ENCODE assay signal across 8 cellular contexts in the genomic region with DNA sequence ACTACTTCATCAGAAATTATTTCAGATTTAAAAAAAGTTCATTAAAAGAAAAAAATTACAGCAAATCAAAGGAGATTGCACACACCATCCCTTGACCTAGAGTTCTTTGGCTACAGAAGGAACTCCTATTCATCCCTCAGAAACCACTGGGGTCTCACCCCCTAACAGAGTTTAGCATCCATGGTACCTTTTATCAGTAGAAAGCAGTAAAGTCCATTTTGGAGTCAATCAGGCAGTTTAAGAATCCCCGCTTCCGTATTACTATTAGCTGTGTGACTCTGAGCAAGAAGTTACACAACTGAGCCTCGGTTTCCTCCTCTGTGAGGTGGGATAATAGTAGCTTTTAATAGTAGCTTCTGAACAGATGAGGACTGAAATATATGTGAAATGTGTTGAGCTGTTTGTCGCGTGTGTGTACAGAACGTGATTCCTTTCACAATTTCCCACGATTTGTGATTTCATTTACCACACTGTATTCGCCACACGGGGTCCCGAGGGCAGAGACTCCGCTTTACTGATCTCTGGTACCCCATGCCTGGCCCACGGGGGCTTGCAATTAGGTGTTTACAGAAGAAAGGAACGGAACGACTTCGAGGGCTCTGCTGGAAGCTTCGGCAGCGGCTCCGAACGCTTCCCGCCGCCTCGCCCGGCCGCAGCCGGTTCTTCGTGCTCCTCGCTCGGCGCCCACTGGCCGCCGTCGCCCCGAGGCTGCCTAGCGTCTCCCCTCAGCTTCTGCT.
DNase-seq lines count a peak whose midpoint lies in the region; ATAC-seq and TF ChIP-seq lines count a peak whose summit lies in the region.

No MANE protein-coding gene starts in this region.

- H3K27ac Mint-ChIP-seq in activated naive CD4-positive, alpha-beta T cell treated with anti-CD3 and anti-CD28 coated beads for 36 hours, result no peak overlapping the region

- H4K20me1 ChIP-seq in Karpas-422 (ENCODE audit: insufficient read depth, low read depth, low read length), result no peaks in the 10 kb centered on the region

- peak overlapping the region; percentile 71 for H3K4me2 ChIP-seq in Karpas-422 (ENCODE audit: low read depth, low read length, poor library complexity, severe bottlenecking)

- intact Hi-C loops in activated naive CD4-positive, alpha-beta T cell treated with anti-CD3 and anti-CD28 coated beads for 36 hours (cut with micrococcal nuclease), result loop anchor here (5.0 kb wide), 3 partner anchors 123 to 337 kb away; a partner anchor contains a TSS
- intact Hi-C loops in heart right ventricle (cut with DNase I), result loop anchor here in 9 of 10 donors (2.0 to 10.0 kb wide), 10 partner anchors 72 to 857 kb away; a partner anchor contains a TSS

- H3K79me2 ChIP-seq in Karpas-422 (ENCODE audit: low read length), result no peaks in the 10 kb centered on the region

- CTCF ChIA-PET in activated naive CD4-positive, alpha-beta T cell treated with anti-CD3 and anti-CD28 coated beads for 36 hours (lab: Charles Lee), result interaction anchor here (1.0 to 2.6 kb wide), 4 partner anchors 12 to 160 kb away, joined by 3 to 14 read pairs (median 5); no protein-coding TSS in a partner anchor

- H3K4me3 ChIP-seq in GM06990 (replicated peaks; ENCODE audit: low read depth, low read length), result peak overlapping the region; percentile 51
- peak overlapping the region; percentile 60; the same call in 1 of the 2 replicates for H3K4me3 ChIP-seq in Karpas-422 (ENCODE audit: low read length)
- peak overlapping the region; percentile 58 to 91 (median 70) for H3K4me3 ChIP-seq in heart right ventricle
- H3K4me3 ChIP-seq in retinal pigment epithelial cell (ENCODE audit: low read length), result peak overlapping the region; percentile 64

- H3K9me2 ChIP-seq in Karpas-422 (replicated peaks; ENCODE audit: insufficient read depth, low read length), result no peaks in the 10 kb centered on the region

- no peak overlapping the region for H2AFZ ChIP-seq in Karpas-422 (ENCODE audit: low read length)

- peak overlapping the region; percentile 67 for H3K4me3 Mint-ChIP-seq in activated naive CD4-positive, alpha-beta T cell treated with anti-CD3 and anti-CD28 coated beads for 36 hours

- peak in 5 of 8 donors; percentile 1 to 14 (median 4) for ATAC-seq in heart right ventricle

- H3K27me3 Mint-ChIP-seq in activated naive CD4-positive, alpha-beta T cell treated with anti-CD3 and anti-CD28 coated beads for 36 hours (ENCODE audit: low read depth), result peaks cover 31% of the 10 kb centered on the region

- H3K4me1 Mint-ChIP-seq in activated naive CD4-positive, alpha-beta T cell treated with anti-CD3 and anti-CD28 coated beads for 36 hours (ENCODE audit: low read depth), result peaks cover 12% of the 10 kb centered on the region

- H3K9me3 ChIP-seq in Karpas-422 (ENCODE audit: low read length), result no peaks in the 10 kb centered on the region
- H3K9me3 ChIP-seq in heart right ventricle, result no peaks in the 10 kb centered on the region

- no peaks in the 10 kb centered on the region for H3K9me3 Mint-ChIP-seq in activated naive CD4-positive, alpha-beta T cell treated with anti-CD3 and anti-CD28 coated beads for 36 hours

- DNase-seq in GM06990 (ENCODE audit: extremely low read depth, insufficient read length) (peak; percentile 15), Karpas-422 (no peak), heart right ventricle (no peak), retinal pigment epithelial cell (ENCODE audit: low read depth) (no peak), HK-2 (ENCODE audit: unreplicated experiment) (no peak), NCI-H1930 (lab: John Stamatoyannopoulos, UW) (no peak), AML-193 (lab: John Stamatoyannopoulos, UW) (no peak)
- peak; percentile 14 for DNase-seq in activated naive CD4-positive, alpha-beta T cell treated with anti-CD3 and anti-CD28 coated beads for 36 hours

- H3K36me3 Mint-ChIP-seq in activated naive CD4-positive, alpha-beta T cell treated with anti-CD3 and anti-CD28 coated beads for 36 hours (ENCODE audit: low read depth), result no peaks in the 10 kb centered on the region

- 0 out of 2 replicates have a peak overlapping the region, but pooled peaks have one; percentile 44 for H3K9ac ChIP-seq in Karpas-422 (ENCODE audit: low read length)

- H3K27ac ChIP-seq in Karpas-422 (ENCODE audit: low read length) (no peak overlapping the region), heart right ventricle (peak overlapping the region; percentile 72 to 92 (median 88))

- H3K36me3 ChIP-seq in GM06990 (ENCODE audit: control insufficient read depth, insufficient read depth, low read length) (no peaks in the 10 kb centered on the region), Karpas-422 (ENCODE audit: insufficient read depth, low read length) (no peaks in the 10 kb centered on the region), heart right ventricle (no peaks in the 10 kb centered on the region)

- WGBS in heart right ventricle, 2 donors, result 9% methylated on average over 34 of the region's 34 CpGs

- TF ChIP-seq CTCF in GM06990 (IDR thresholded peaks at IDR 0.05; ENCODE audit: insufficient read depth, low read length, poor library complexity, severe bottlenecking) (no peak), heart right ventricle (IDR thresholded peaks at IDR 0.05) (no peak), retinal pigment epithelial cell (conservative IDR thresholded peaks at IDR 0.05; ENCODE audit: low read depth, low read length) (peak; percentile 1)

- peaks cover 1% of the 10 kb centered on the region for H3K27me3 ChIP-seq in GM06990 (replicated peaks; ENCODE audit: control insufficient read depth, insufficient read depth, low read length)
- H3K27me3 ChIP-seq in Karpas-422 (ENCODE audit: low read length), result no peaks in the 10 kb centered on the region
- H3K27me3 ChIP-seq in heart right ventricle, result peaks cover 0 to 49% (median 0%) of the 10 kb centered on the region in 7 donors

- H3K4me1 ChIP-seq in Karpas-422 (ENCODE audit: low read length) (peaks cover 21% of the 10 kb centered on the region), heart right ventricle (peaks cover 0 to 40% (median 17%) of the 10 kb centered on the region in 9 donors)

Comparison
In these comparisons a context has a peak if more than half of its experiments do, and no peak if none do; other contexts are left out.
1. DNase-seq: peak in GM06990 (single experiment) and activated naive CD4-positive, alpha-beta T cell treated with anti-CD3 and anti-CD28 coated beads for 36 hours (single experiment); none in Karpas-422 (single experiment), heart right ventricle (0 of 2), retinal pigment epithelial cell (single experiment), HK-2 (single experiment), NCI-H1930 (0 of 2) and AML-193 (0 of 2).
2. Peak in every context shown above with its lines, with median percentiles within 50 percentile points of each other: H3K4me3 ChIP-seq.